10 cellular contexts compared by ENCODE assay signal in genomic region chr12:33427071-33427470, GRCh38. TPM values are rescaled to one million over a fixed set of nuclear protein-coding genes. Genes with fewer than 3 reads are reported as not detected.
A peak's percentile ranks its signal among the peaks of the same experiment; 100 is the strongest.
DNase-seq lines count a peak whose midpoint lies in the region; ATAC-seq, FAIRE-seq and TF ChIP-seq lines count a peak whose summit lies in the region.
"Had no signal": no experiment of that assay in that cellular context is flagged by ENCODE, and none has a peak within 500 bp of the region (broad histone marks: within the 10 kb centered on the region; RNA-seq: fewer than 3 reads in every experiment).

No MANE protein-coding gene starts in this region.

- intact Hi-C loops in dorsolateral prefrontal cortex (cut with DNase I): no loop called here

- H3K27me3 ChIP-seq in Loucy (ENCODE audit: insufficient read depth, low read length, poor library complexity, severe bottlenecking) (no peaks in the 10 kb centered on the region), WERI-Rb-1 (ENCODE audit: insufficient read depth, low read depth, severe bottlenecking) (peaks cover 29% of the 10 kb centered on the region), dorsolateral prefrontal cortex (peaks cover 0 to 4% (median 0%) of the 10 kb centered on the region in 45 donors)

- no peaks in the 10 kb centered on the region for H3F3A ChIP-seq in Loucy (ENCODE audit: low read depth)

- H3K9me2 ChIP-seq in Loucy (replicated peaks; ENCODE audit: low read depth, low read length): no peaks in the 10 kb centered on the region

- H3K4me3 ChIP-seq in Loucy (ENCODE audit: low read length, poor library complexity, severe bottlenecking) (no peak overlapping the region), WERI-Rb-1 (ENCODE audit: low read depth, low read length) (no peak overlapping the region), dorsolateral prefrontal cortex (no peak overlapping the region)

- no peak overlapping the region for H3K4me2 ChIP-seq in Loucy (ENCODE audit: low read depth, low read length, poor library complexity, severe bottlenecking)

- no peaks in the 10 kb centered on the region for H3K79me2 ChIP-seq in Loucy (ENCODE audit: insufficient read depth, low read length)

- H3K9ac ChIP-seq in Loucy (ENCODE audit: low read depth, low read length, poor library complexity, severe bottlenecking): no peak overlapping the region

- ATAC-seq in GM21528 (IDR thresholded peaks at IDR 0.05; ENCODE audit: low FRiP score, unreplicated experiment): peak; percentile 54

- H3K27ac ChIP-seq in WERI-Rb-1 (no peak overlapping the region), dorsolateral prefrontal cortex (no peak overlapping the region)

- TF ChIP-seq POLR2A in GM12891 (IDR thresholded peaks at IDR 0.05; ENCODE audit: low read depth, low read length): no peak

- H3K9me3 ChIP-seq in Loucy (ENCODE audit: insufficient read depth, low read depth, low read length) (no peaks in the 10 kb centered on the region), WERI-Rb-1 (ENCODE audit: severe bottlenecking) (no peaks in the 10 kb centered on the region)

- FAIRE-seq in GM12891 (lab: Jason Lieb, UNC): no peak

- H2AFZ ChIP-seq in Loucy (ENCODE audit: low read length): no peak overlapping the region

- TF ChIP-seq CTCF in Loucy (conservative IDR thresholded peaks at IDR 0.05; ENCODE audit: low read length) (peak; percentile 16; the same call in 1 of the 2 replicates), WERI-Rb-1 (IDR thresholded peaks at IDR 0.05; ENCODE audit: low read depth, low read length) (0 out of 2 replicates have a peak, but pooled peaks have one; percentile 3), dorsolateral prefrontal cortex (IDR thresholded peaks at IDR 0.05 in 54 of 56, conservative IDR thresholded peaks at IDR 0.05 in 2 of 56; ENCODE audit: low read depth in 1 of 56, partially characterized antibody in 56 of 56) (no peak)

- H3K4me1 ChIP-seq in Loucy (ENCODE audit: insufficient read depth, low read length, poor library complexity, severe bottlenecking): no peaks in the 10 kb centered on the region

- H4K20me1 ChIP-seq in Loucy (ENCODE audit: insufficient read depth, low read length, poor library complexity, severe bottlenecking): no peaks in the 10 kb centered on the region

- peak; percentile 69 for DNase-seq in ACHN
- no peak for DNase-seq in WERI-Rb-1
- no peak for DNase-seq in GM12891 (ENCODE audit: insufficient read length, low spot score)
- DNase-seq in dorsolateral prefrontal cortex: no peak
- DNase-seq in putamen (ENCODE audit: low spot score): no peak
- no peak for DNase-seq in NCI-H187 (lab: John Stamatoyannopoulos, UW)
- DNase-seq: NK-92 treated with Interleukin-12 subunit alpha and Interleukin-12 subunit beta, amount 100 ng/mL, for 24 hours had no signal

- H3K36me3 ChIP-seq in Loucy (ENCODE audit: insufficient read depth, low read length) (no peaks in the 10 kb centered on the region), WERI-Rb-1 (no peaks in the 10 kb centered on the region)

- in situ Hi-C loops in ACHN (cut with HindIII; ENCODE audit: low pct_ligation_motif_present, low pct_unique_long_range_greater_than_20kb, low sequenced_read_pairs): no loop called here

TF ChIP-seq in GM12891, 5 proteins besides CTCF, POLR2A, EP300 and RAD21:
- no peak for TF ChIP-seq PAX5 (IDR thresholded peaks at IDR 0.05; ENCODE audit: insufficient read depth, low read length, severe bottlenecking)
- no peak for TF ChIP-seq SPI1 (IDR thresholded peaks at IDR 0.05; ENCODE audit: low read depth, low read length)
- TF ChIP-seq TAF1 (IDR thresholded peaks at IDR 0.05; ENCODE audit: low read depth, low read length): no peak
- no peak for TF ChIP-seq POU2F2 (IDR thresholded peaks at IDR 0.05; ENCODE audit: low read depth, low read length)
- TF ChIP-seq POLR2AphosphoS5 (IDR thresholded peaks at IDR 0.05; ENCODE audit: low read depth, low read length): no peak

RNA-seq across cellular contexts. Expression of gene SYT10, which starts 12.5 kb away (rescaled TPM):
- not detected for polyA plus RNA-seq in GM12891 (2012; ENCODE audit: low read depth, missing spikeins)
- 1 to 10 TPM in 117 of 120 experiments, under 1 TPM in 3; 0.91 to 9.2 (median 3.3) TPM for total RNA-seq in dorsolateral prefrontal cortex
- total RNA-seq: mononuclear cell had no signal

Comparison
In these comparisons a context has a peak if more than half of its experiments do, and no peak if none do; other contexts are left out.
1. CTCF ChIP-seq: peak in Loucy (single experiment) and WERI-Rb-1 (single experiment); none in dorsolateral prefrontal cortex (0 of 56).